In genomic region chr9:16794871-16795639, GRCh38 we compare ENCODE assay signal across 13 cellular contexts.
DNase-seq lines count a peak whose midpoint lies in the region; ATAC-seq, FAIRE-seq and TF ChIP-seq lines count a peak whose summit lies in the region.
"Had no signal": no experiment of that assay in that cellular context is flagged by ENCODE, and none has a peak within 500 bp of the region (broad histone marks: within the 10 kb centered on the region; RNA-seq: fewer than 3 reads in every experiment).

No MANE protein-coding gene starts in this region.

- peak; percentile 86 for FAIRE-seq in astrocyte (lab: Jason Lieb, UNC)

- H3K4ac ChIP-seq in neuronal stem cell (ENCODE audit: low read length): no peak overlapping the region

- WGBS in neuronal stem cell (ENCODE audit: extremely low coverage in 2 of 2, insufficient read length in 2 of 2, insufficient replicate concordance in 1 of 2), 2 donors: no CpG with 5 or more reads among the region's 9 CpGs

- H3K4me3 ChIP-seq in astrocyte (ENCODE audit: insufficient read depth, low read depth, low read length) (no peak overlapping the region), gastrocnemius medialis (no peak overlapping the region), neuronal stem cell (ENCODE audit: low read length in 2 of 2) (no peak overlapping the region), MM.1S (ENCODE audit: low read length) (no peak overlapping the region)
- H3K4me3 ChIP-seq: Peyer's patch had no signal

- H2AFZ ChIP-seq in astrocyte (ENCODE audit: low read depth, low read length) (no peak overlapping the region), neuronal stem cell (ENCODE audit: low read length) (no peak overlapping the region), MM.1S (ENCODE audit: low read length) (no peak overlapping the region)

- H2BK12ac ChIP-seq in neuronal stem cell (ENCODE audit: low read length): no peak overlapping the region

- H4K8ac ChIP-seq in neuronal stem cell (ENCODE audit: low read depth, low read length): no peak overlapping the region

- H3K79me2 ChIP-seq in astrocyte (ENCODE audit: insufficient read depth, low read length) (peaks cover 45% of the 10 kb centered on the region), MM.1S (ENCODE audit: low read length) (no peaks in the 10 kb centered on the region)

- no peak overlapping the region for H3K23ac ChIP-seq in neuronal stem cell (ENCODE audit: low read depth, low read length, poor library complexity)

- no peak overlapping the region for H3K14ac ChIP-seq in neuronal stem cell (ENCODE audit: low read length)

- ATAC-seq in left ventricle myocardium superior: peak; percentile 94
- ATAC-seq in gastrocnemius medialis: peak; percentile 71 to 72
- ATAC-seq in HG03135 (IDR thresholded peaks at IDR 0.05; ENCODE audit: unreplicated experiment): no peak

- H3K4me1 Mint-ChIP-seq in astrocyte (ENCODE audit: low read depth, unreplicated experiment): peaks cover 16% of the 10 kb centered on the region
- H3K4me1 Mint-ChIP-seq: IgD-negative memory B cell had no signal

- H3K36me3 Mint-ChIP-seq in astrocyte (ENCODE audit: low read depth, unreplicated experiment): no peaks in the 10 kb centered on the region
- H3K36me3 Mint-ChIP-seq: IgD-negative memory B cell had no signal

- intact Hi-C loops in left ventricle myocardium superior (cut with micrococcal nuclease): no loop called here
- intact Hi-C loops in gastrocnemius medialis (cut with DNase I; ENCODE audit: low total_unique reads): loop anchor here (10.0 kb wide), 1 partner anchor 70 kb away; no protein-coding TSS in a partner anchor

- H3K27ac ChIP-seq in astrocyte (ENCODE audit: low read depth, low read length): no peak overlapping the region
- H3K27ac ChIP-seq in gastrocnemius medialis: peak overlapping the region in 3 of 4 donors; percentile 21 to 29 (median 29)
- no peak overlapping the region for H3K27ac ChIP-seq in neuronal stem cell (replicated peaks; ENCODE audit: low read length)
- no peak overlapping the region for H3K27ac ChIP-seq in MM.1S (ENCODE audit: low read length)

- no peak overlapping the region for H4K91ac ChIP-seq in neuronal stem cell (ENCODE audit: low read depth, low read length, poor library complexity)

- no peak overlapping the region for H3K4me3 Mint-ChIP-seq in astrocyte (ENCODE audit: unreplicated experiment)
- H3K4me3 Mint-ChIP-seq: IgD-negative memory B cell had no signal

- H3K27me3 ChIP-seq in astrocyte (ENCODE audit: insufficient read depth, low read length) (no peaks in the 10 kb centered on the region), gastrocnemius medialis (no peaks in the 10 kb centered on the region), neuronal stem cell (ENCODE audit: control insufficient read depth in 3 of 3, insufficient read depth in 3 of 3, low read depth in 1 of 3, low read length in 3 of 3) (no peaks in the 10 kb centered on the region), MM.1S (replicated peaks; ENCODE audit: insufficient read depth, low read length) (no peaks in the 10 kb centered on the region)
- H3K27me3 ChIP-seq: Peyer's patch had no signal

- H3K4me2 ChIP-seq in astrocyte (ENCODE audit: low read length) (peak overlapping the region; percentile 28), neuronal stem cell (ENCODE audit: insufficient read depth, low read length, poor library complexity, severe bottlenecking) (no peak overlapping the region), MM.1S (ENCODE audit: low read depth, low read length) (no peak overlapping the region)

- H3K27ac Mint-ChIP-seq in astrocyte (ENCODE audit: unreplicated experiment): no peak overlapping the region
- H3K27ac Mint-ChIP-seq: IgD-negative memory B cell had no signal

- H3K9me3 Mint-ChIP-seq in astrocyte (ENCODE audit: unreplicated experiment): no peaks in the 10 kb centered on the region

- no peak overlapping the region for H3K9ac ChIP-seq in astrocyte (ENCODE audit: low read length)
- no peak overlapping the region for H3K9ac ChIP-seq in neuronal stem cell (ENCODE audit: low read depth, low read length, poor library complexity)
- no peak overlapping the region for H3K9ac ChIP-seq in MM.1S (ENCODE audit: low read length)

- no peaks in the 10 kb centered on the region for H3K9me2 ChIP-seq in MM.1S (replicated peaks; ENCODE audit: insufficient read depth, low read length)

- no peak overlapping the region for H3K18ac ChIP-seq in neuronal stem cell (ENCODE audit: low read length)

- H2BK5ac ChIP-seq in neuronal stem cell (ENCODE audit: low read length): no peak overlapping the region

- no peaks in the 10 kb centered on the region for H3F3A ChIP-seq in MM.1S (ENCODE audit: insufficient read depth, low read length)

- no peak overlapping the region for H2AK5ac ChIP-seq in neuronal stem cell (ENCODE audit: low read depth, low read length)

- H3K4me1 ChIP-seq in astrocyte (ENCODE audit: insufficient read depth, low read length) (no peaks in the 10 kb centered on the region), gastrocnemius medialis (peaks cover 8 to 10% of the 10 kb centered on the region in 2 donors), neuronal stem cell (ENCODE audit: control insufficient read depth in 2 of 2, insufficient read depth in 1 of 2, low read depth in 1 of 2, low read length in 2 of 2) (peaks cover 0 to 4% of the 10 kb centered on the region in 2 donors), MM.1S (ENCODE audit: low read length) (no peaks in the 10 kb centered on the region)
- H3K4me1 ChIP-seq: Caco-2, Peyer's patch had no signal

- H3K36me3 ChIP-seq in astrocyte (ENCODE audit: insufficient read depth, low read length) (no peaks in the 10 kb centered on the region), gastrocnemius medialis (no peaks in the 10 kb centered on the region), neuronal stem cell (replicated peaks in 1 of 2; ENCODE audit: control insufficient read depth in 2 of 2, insufficient read depth in 2 of 2, low read length in 2 of 2) (no peaks in the 10 kb centered on the region), MM.1S (replicated peaks; ENCODE audit: insufficient read depth, low read length) (no peaks in the 10 kb centered on the region)
- H3K36me3 ChIP-seq: Peyer's patch had no signal

- peaks cover 30% of the 10 kb centered on the region for H4K20me1 ChIP-seq in astrocyte (ENCODE audit: insufficient read depth, low read length)
- no peaks in the 10 kb centered on the region for H4K20me1 ChIP-seq in MM.1S (ENCODE audit: insufficient read depth, low read length)

- no peak overlapping the region for H2BK120ac ChIP-seq in neuronal stem cell (ENCODE audit: low read depth, low read length)

- TF ChIP-seq CTCF in astrocyte (IDR thresholded peaks at IDR 0.05; ENCODE audit: insufficient read depth, low read depth, low read length) (no peak), gastrocnemius medialis (IDR thresholded peaks at IDR 0.05 in 4 of 5, conservative IDR thresholded peaks at IDR 0.05 in 1 of 5) (no peak), MM.1S (IDR thresholded peaks at IDR 0.05; ENCODE audit: low read length) (no peak)

- no peaks in the 10 kb centered on the region for H3K79me1 ChIP-seq in neuronal stem cell (ENCODE audit: low read depth, low read length)

- DNase-seq in ELR (ENCODE audit: low read depth) (peak; percentile 71), astrocyte (ENCODE audit: low read depth) (peak; percentile 66), left ventricle myocardium superior (peak; percentile 49), gastrocnemius medialis (peak; percentile 6 to 59), neuronal stem cell (ENCODE audit: low spot score) (no peak), MM.1S (no peak)
- no peak for DNase-seq in activated naive CD4-positive, alpha-beta T cell (lab: John Stamatoyannopoulos, UW)
- DNase-seq: activated effector memory CD4-positive, alpha-beta T cell treated with anti-CD3 and anti-CD28 coated beads, Interleukin-2, amount 50 U/mL, for 16 hours; Caco-2; NCI-H2171 had no signal

- in situ Hi-C loops in gastrocnemius medialis (cut with MboI; ENCODE audit: low sequenced_read_pairs in 4 of 4): no loop called here

- no peak overlapping the region for H2BK15ac ChIP-seq in neuronal stem cell (ENCODE audit: low read length)

- no peaks in the 10 kb centered on the region for H3K27me3 Mint-ChIP-seq in astrocyte (ENCODE audit: low read depth, unreplicated experiment)

- TF ChIP-seq POLR2A in gastrocnemius medialis (IDR thresholded peaks at IDR 0.05): no peak

- no peaks in the 10 kb centered on the region for H3K9me3 ChIP-seq in astrocyte (ENCODE audit: insufficient read depth, low read depth, low read length)
- no peaks in the 10 kb centered on the region for H3K9me3 ChIP-seq in gastrocnemius medialis
- H3K9me3 ChIP-seq in neuronal stem cell (replicated peaks in 1 of 2; ENCODE audit: control insufficient read depth in 2 of 2, insufficient read depth in 1 of 2, low read depth in 1 of 2, low read length in 2 of 2): no peaks in the 10 kb centered on the region
- no peaks in the 10 kb centered on the region for H3K9me3 ChIP-seq in MM.1S (replicated peaks; ENCODE audit: insufficient read depth, low read length)
- H3K9me3 ChIP-seq: Caco-2, Peyer's patch had no signal

Comparison
In these comparisons a context has a peak if more than half of its experiments do, and no peak if none do; other contexts are left out.
1. DNase-seq: peak in ELR (single experiment), astrocyte (single experiment), left ventricle myocardium superior (single experiment) and gastrocnemius medialis (2 of 2); none in neuronal stem cell (single experiment), MM.1S (single experiment) and activated naive CD4-positive, alpha-beta T cell (0 of 4).
2. H3K27ac ChIP-seq: peak in gastrocnemius medialis (3 of 4); none in astrocyte (single experiment), neuronal stem cell (single experiment) and MM.1S (single experiment).